Comparison of ENCODE assay signal across 9 cellular contexts in the genomic region with DNA sequence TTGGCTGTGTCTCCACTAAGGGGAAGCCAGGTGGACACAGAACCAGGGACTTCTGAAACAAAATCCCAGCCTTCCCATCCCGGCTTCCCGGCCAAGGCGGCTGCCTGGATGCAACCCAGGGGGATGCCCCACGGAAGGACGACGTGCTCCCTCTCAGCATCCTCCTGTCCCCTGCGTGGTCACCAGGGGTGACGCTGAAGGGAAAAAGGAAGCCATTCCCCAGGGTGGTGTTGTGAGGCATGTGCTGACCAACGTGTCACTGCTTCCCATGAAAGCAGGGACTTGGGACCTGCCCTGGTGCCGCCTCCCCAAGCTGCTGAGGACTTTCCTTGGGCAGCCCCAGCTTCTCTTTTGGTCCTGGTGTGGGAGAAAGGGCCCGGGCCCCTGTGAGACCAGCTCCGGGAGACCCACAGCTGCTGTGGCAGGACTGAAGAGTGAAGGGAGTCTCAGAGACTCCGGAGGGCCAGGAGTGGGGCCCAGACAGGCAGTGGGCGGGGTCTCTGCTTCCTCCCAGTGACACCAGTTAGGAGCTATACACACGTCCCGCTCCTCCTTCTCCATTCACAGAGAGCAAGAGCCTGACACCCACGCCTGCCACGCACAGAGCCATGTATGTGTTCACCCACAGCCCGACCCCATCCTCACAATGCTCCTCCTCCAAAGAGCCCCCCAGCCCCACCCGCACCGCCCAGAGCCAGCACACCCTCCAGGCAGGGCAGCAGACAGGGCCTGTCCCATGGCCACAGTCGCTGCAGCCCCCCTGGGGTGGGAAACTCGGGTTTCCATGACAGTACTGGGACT.
DNase-seq lines count a peak whose midpoint lies in the region; ATAC-seq and TF ChIP-seq lines count a peak whose summit lies in the region.
"Had no signal": no experiment of that assay in that cellular context is flagged by ENCODE, and none has a peak within 500 bp of the region (broad histone marks: within the 10 kb centered on the region; RNA-seq: fewer than 3 reads in every experiment).

No MANE protein-coding gene starts in this region.

- no peak for TF ChIP-seq CTCF in stomach (IDR thresholded peaks at IDR 0.05)

- H3K9me3 ChIP-seq in stomach, result peaks cover 5 to 12% (median 9%) of the 10 kb centered on the region in 4 donors

- H3K4me3 ChIP-seq in stomach, result peak overlapping the region; percentile 50 to 59 (median 53)

- H3K27me3 Mint-ChIP-seq in T-helper 2 cell treated with Interferon-gamma antibody and Interleukin-4, amounts not matched to agents 5 μg/mL and 100 μg/mL, for 36 hours (ENCODE audit: low read depth), result peaks cover 36% of the 10 kb centered on the region
- peaks cover 39% of the 10 kb centered on the region for H3K27me3 Mint-ChIP-seq in activated T-helper 17 cell treated with anti-CD3 and anti-CD28 coated beads, Interleukin-2, amount 50 U/mL, for 72 hours
- H3K27me3 Mint-ChIP-seq in immature natural killer cell (ENCODE audit: low read depth in 3 of 3), result peaks cover 20 to 31% (median 24%) of the 10 kb centered on the region in 3 donors

- intact Hi-C loops in stomach (cut with DNase I; ENCODE audit: low total_unique reads), result no loop called here

- 48 to 59% (median 50%) methylated on average over 18 to 23 of the region's 23 CpGs for WGBS in stomach, 5 donors

- H3K27me3 ChIP-seq in stomach, result peaks cover 0 to 82% (median 36%) of the 10 kb centered on the region in 3 donors

- ATAC-seq in activated T-helper 17 cell treated with anti-CD3 and anti-CD28 coated beads, Interleukin-2, amount 50 U/mL, for 72 hours (replicated peaks), result no peak
- no peak for ATAC-seq in HG03175 (IDR thresholded peaks at IDR 0.05; ENCODE audit: unreplicated experiment)

- no peak for TF ChIP-seq POLR2A in stomach (IDR thresholded peaks at IDR 0.05)

- DNase-seq in T-helper 2 cell treated with Interferon-gamma antibody and Interleukin-4, amounts not matched to agents 5 μg/mL and 100 μg/mL, for 36 hours (ENCODE audit: low spot score), result no peak
- DNase-seq in T-helper 2 cell, result no peak
- DNase-seq in immature natural killer cell, result no peak
- DNase-seq in stomach, result no peak
- no peak for DNase-seq in HCEC 1CT
- no peak for DNase-seq in SK-N-DZ (ENCODE audit: low spot score)
- DNase-seq: activated CD4-positive, alpha-beta T cell treated with anti-CD3 and anti-CD28 coated beads for 1 hour had no signal

- H3K36me3 ChIP-seq in stomach, result no peaks in the 10 kb centered on the region

- H3K27ac ChIP-seq in stomach, result peak overlapping the region; percentile 49 to 82 (median 66)

- H3K4me1 ChIP-seq in stomach, result peaks cover 8 to 33% (median 21%) of the 10 kb centered on the region in 4 donors

- peaks cover 14% of the 10 kb centered on the region for H3K9me3 Mint-ChIP-seq in T-helper 2 cell treated with Interferon-gamma antibody and Interleukin-4, amounts not matched to agents 5 μg/mL and 100 μg/mL, for 36 hours
- peaks cover under 1% of the 10 kb centered on the region for H3K9me3 Mint-ChIP-seq in activated T-helper 17 cell treated with anti-CD3 and anti-CD28 coated beads, Interleukin-2, amount 50 U/mL, for 72 hours
- H3K9me3 Mint-ChIP-seq in immature natural killer cell, result peaks cover 8 to 16% (median 13%) of the 10 kb centered on the region in 6 donors

- peak overlapping the region; percentile 62 for H3K4me3 Mint-ChIP-seq in T-helper 2 cell treated with Interferon-gamma antibody and Interleukin-4, amounts not matched to agents 5 μg/mL and 100 μg/mL, for 36 hours
- H3K4me3 Mint-ChIP-seq in activated T-helper 17 cell treated with anti-CD3 and anti-CD28 coated beads, Interleukin-2, amount 50 U/mL, for 72 hours, result peak overlapping the region; percentile 64
- H3K4me3 Mint-ChIP-seq in immature natural killer cell, result peak overlapping the region; percentile 66 to 78 (median 77)

- H3K36me3 Mint-ChIP-seq in T-helper 2 cell treated with Interferon-gamma antibody and Interleukin-4, amounts not matched to agents 5 μg/mL and 100 μg/mL, for 36 hours (ENCODE audit: low read depth), result peaks cover 9% of the 10 kb centered on the region
- H3K36me3 Mint-ChIP-seq in activated T-helper 17 cell treated with anti-CD3 and anti-CD28 coated beads, Interleukin-2, amount 50 U/mL, for 72 hours (ENCODE audit: low read depth), result peaks cover 17% of the 10 kb centered on the region
- H3K36me3 Mint-ChIP-seq in immature natural killer cell, result peaks cover 7 to 9% (median 8%) of the 10 kb centered on the region in 3 donors

- TF ChIP-seq EP300 in stomach (IDR thresholded peaks at IDR 0.05), result no peak

- peaks cover 8% of the 10 kb centered on the region for H3K4me1 Mint-ChIP-seq in T-helper 2 cell treated with Interferon-gamma antibody and Interleukin-4, amounts not matched to agents 5 μg/mL and 100 μg/mL, for 36 hours (ENCODE audit: low read depth)
- H3K4me1 Mint-ChIP-seq in activated T-helper 17 cell treated with anti-CD3 and anti-CD28 coated beads, Interleukin-2, amount 50 U/mL, for 72 hours, result no peaks in the 10 kb centered on the region
- H3K4me1 Mint-ChIP-seq in immature natural killer cell, result peaks cover 13 to 20% of the 10 kb centered on the region in 2 donors

- H3K27ac Mint-ChIP-seq in T-helper 2 cell treated with Interferon-gamma antibody and Interleukin-4, amounts not matched to agents 5 μg/mL and 100 μg/mL, for 36 hours, result no peak overlapping the region
- no peak overlapping the region for H3K27ac Mint-ChIP-seq in activated T-helper 17 cell treated with anti-CD3 and anti-CD28 coated beads, Interleukin-2, amount 50 U/mL, for 72 hours
- H3K27ac Mint-ChIP-seq in immature natural killer cell, result no peak overlapping the region
